9 cellular contexts compared by ENCODE assay signal in the genomic region with DNA sequence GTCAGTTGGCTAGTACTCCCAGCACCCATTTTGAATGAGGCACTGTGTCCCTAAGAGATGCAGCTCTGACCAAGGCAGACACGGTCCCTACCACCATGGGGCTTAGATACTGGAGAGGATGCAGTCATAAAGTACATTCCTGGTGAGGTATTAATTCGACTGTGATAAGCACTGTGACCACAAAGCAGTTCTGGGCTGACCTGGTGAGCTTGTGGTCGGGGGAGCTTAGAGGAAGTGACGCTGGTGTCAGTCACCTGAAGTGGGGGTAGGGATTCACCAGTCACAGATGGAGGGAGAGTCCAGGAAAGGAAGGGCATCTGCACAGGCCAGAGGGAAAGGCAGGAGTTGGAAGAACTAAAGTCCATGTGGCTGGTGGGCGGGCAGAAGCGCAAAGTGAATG. TPM values are rescaled to one million over a fixed set of nuclear protein-coding genes. Genes with fewer than 3 reads are reported as not detected.
DNase-seq lines count a peak whose midpoint lies in the region; ATAC-seq lines count a peak whose summit lies in the region.
"Had no signal": no experiment of that assay in that cellular context is flagged by ENCODE, and none has a peak within 500 bp of the region (broad histone marks: within the 10 kb centered on the region; RNA-seq: fewer than 3 reads in every experiment).

No MANE protein-coding gene starts in this region.

- H3K27ac Mint-ChIP-seq in activated T-cell treated with anti-CD3 and anti-CD28 coated beads, Interleukin-2, amount 50 U/mL, for 24 hours: peak overlapping the region; percentile 72
- peak overlapping the region; percentile 63 for H3K27ac Mint-ChIP-seq in central memory CD8-positive, alpha-beta T cell (ENCODE audit: low read depth)
- H3K27ac Mint-ChIP-seq in stimulated activated memory B cell treated with anti-CD40 and anti-IgM and Interleukin-4, amounts not matched to agents 10 μg/mL and 1 μg/mL and 100 μg/mL, for 72 hours: peak overlapping the region; percentile 69

- H3K4me1 Mint-ChIP-seq in activated T-cell treated with anti-CD3 and anti-CD28 coated beads, Interleukin-2, amount 50 U/mL, for 24 hours (ENCODE audit: low read depth): peaks cover 37% of the 10 kb centered on the region
- H3K4me1 Mint-ChIP-seq in activated T-cell treated with anti-CD3 and anti-CD28 coated beads, Interleukin-2, amount 50 U/mL, for 4 hours (ENCODE audit: low read depth): peaks cover 11% of the 10 kb centered on the region
- H3K4me1 Mint-ChIP-seq in central memory CD8-positive, alpha-beta T cell: peaks cover 6% of the 10 kb centered on the region
- peaks cover 7% of the 10 kb centered on the region for H3K4me1 Mint-ChIP-seq in stimulated activated memory B cell treated with anti-CD40 and anti-IgM and Interleukin-4, amounts not matched to agents 10 μg/mL and 1 μg/mL and 100 μg/mL, for 72 hours

- no peaks in the 10 kb centered on the region for H3K27me3 Mint-ChIP-seq in activated T-cell treated with anti-CD3 and anti-CD28 coated beads, Interleukin-2, amount 50 U/mL, for 24 hours
- H3K27me3 Mint-ChIP-seq in activated T-cell treated with anti-CD3 and anti-CD28 coated beads, Interleukin-2, amount 50 U/mL, for 4 hours (ENCODE audit: low read depth): no peaks in the 10 kb centered on the region
- H3K27me3 Mint-ChIP-seq in central memory CD8-positive, alpha-beta T cell: no peaks in the 10 kb centered on the region
- no peaks in the 10 kb centered on the region for H3K27me3 Mint-ChIP-seq in stimulated activated memory B cell treated with anti-CD40 and anti-IgM and Interleukin-4, amounts not matched to agents 10 μg/mL and 1 μg/mL and 100 μg/mL, for 72 hours

- no peak overlapping the region for H3K4me3 Mint-ChIP-seq in activated T-cell treated with anti-CD3 and anti-CD28 coated beads, Interleukin-2, amount 50 U/mL, for 24 hours
- H3K4me3 Mint-ChIP-seq in activated T-cell treated with anti-CD3 and anti-CD28 coated beads, Interleukin-2, amount 50 U/mL, for 4 hours: no peak overlapping the region
- H3K4me3 Mint-ChIP-seq in central memory CD8-positive, alpha-beta T cell: no peak overlapping the region
- H3K4me3 Mint-ChIP-seq in stimulated activated memory B cell treated with anti-CD40 and anti-IgM and Interleukin-4, amounts not matched to agents 10 μg/mL and 1 μg/mL and 100 μg/mL, for 72 hours: no peak overlapping the region

- no peak for ATAC-seq in activated T-cell treated with anti-CD3 and anti-CD28 coated beads, Interleukin-2, amount 50 U/mL, for 4 hours
- no peak for ATAC-seq in central memory CD8-positive, alpha-beta T cell (replicated peaks; ENCODE audit: extremely low read depth, poor library complexity, severe bottlenecking)
- no peak for ATAC-seq in stimulated activated memory B cell treated with anti-CD40 and anti-IgM and Interleukin-4, amounts not matched to agents 10 μg/mL and 1 μg/mL and 100 μg/mL, for 72 hours
- ATAC-seq in HG03571 (IDR thresholded peaks at IDR 0.05; ENCODE audit: unreplicated experiment): no peak

- no peaks in the 10 kb centered on the region for H3K9me3 Mint-ChIP-seq in activated T-cell treated with anti-CD3 and anti-CD28 coated beads, Interleukin-2, amount 50 U/mL, for 24 hours
- H3K9me3 Mint-ChIP-seq in activated T-cell treated with anti-CD3 and anti-CD28 coated beads, Interleukin-2, amount 50 U/mL, for 4 hours: no peaks in the 10 kb centered on the region
- no peaks in the 10 kb centered on the region for H3K9me3 Mint-ChIP-seq in central memory CD8-positive, alpha-beta T cell
- H3K9me3 Mint-ChIP-seq in stimulated activated memory B cell treated with anti-CD40 and anti-IgM and Interleukin-4, amounts not matched to agents 10 μg/mL and 1 μg/mL and 100 μg/mL, for 72 hours: no peaks in the 10 kb centered on the region

- no peak for DNase-seq in activated T-cell treated with anti-CD3 and anti-CD28 coated beads, Interleukin-2, amount 50 U/mL, for 24 hours
- DNase-seq in activated T-cell treated with anti-CD3 and anti-CD28 coated beads, Interleukin-2, amount 50 U/mL, for 4 hours: no peak
- peak; percentile 35 for DNase-seq in LHCN-M2 (ENCODE audit: low read depth)
- DNase-seq in central memory CD8-positive, alpha-beta T cell (ENCODE audit: low spot score in 2 of 2): no peak
- DNase-seq in SHP77 treated with DMSO at 0.1 percent for 48 hours (lab: John Stamatoyannopoulos, UW): no peak
- DNase-seq in COR-L47 (lab: John Stamatoyannopoulos, UW): no peak

- H3K36me3 Mint-ChIP-seq in activated T-cell treated with anti-CD3 and anti-CD28 coated beads, Interleukin-2, amount 50 U/mL, for 24 hours (ENCODE audit: low read depth): peaks cover 45% of the 10 kb centered on the region
- H3K36me3 Mint-ChIP-seq in activated T-cell treated with anti-CD3 and anti-CD28 coated beads, Interleukin-2, amount 50 U/mL, for 4 hours (ENCODE audit: insufficient read depth): no peaks in the 10 kb centered on the region
- H3K36me3 Mint-ChIP-seq in central memory CD8-positive, alpha-beta T cell (ENCODE audit: insufficient read depth): peaks cover 1% of the 10 kb centered on the region
- H3K36me3 Mint-ChIP-seq in stimulated activated memory B cell treated with anti-CD40 and anti-IgM and Interleukin-4, amounts not matched to agents 10 μg/mL and 1 μg/mL and 100 μg/mL, for 72 hours: peaks cover 6% of the 10 kb centered on the region

RNA-seq across cellular contexts. Expression of a gene that starts 15.8 kb away (rescaled TPM):
- total RNA-seq in activated T-cell treated with anti-CD3 and anti-CD28 coated beads, Interleukin-2, amount 50 U/mL, for 4 hours: under 1 TPM in 1 of 3 donors, not detected in 2; 0.16 TPM
- total RNA-seq in LHCN-M2 (2014; rRNA removed): not detected in 2 replicates
- 0.07 TPM for polyA plus RNA-seq in LHCN-M2 (2012)
- total RNA-seq: dermis microvascular lymphatic vessel endothelial cell had no signal

RNA-seq across cellular contexts. Expression of a gene that starts 57.7 kb away (rescaled TPM):
- 1 to 10 TPM; 3.7 to 5.4 (median 5.2) TPM for total RNA-seq in activated T-cell treated with anti-CD3 and anti-CD28 coated beads, Interleukin-2, amount 50 U/mL, for 4 hours
- 18.4 and 29.7 TPM in 2 replicates for total RNA-seq in LHCN-M2 (2014; rRNA removed)
- polyA plus RNA-seq in LHCN-M2 (2012): 6.8 TPM
